8 cellular contexts compared by ENCODE assay signal in genomic region chr13:36420437-36420891, GRCh38. TPM values are rescaled to one million over a fixed set of nuclear protein-coding genes. Genes with fewer than 3 reads are reported as not detected.
DNase-seq lines count a peak whose midpoint lies in the region; ATAC-seq and TF ChIP-seq lines count a peak whose summit lies in the region.

No MANE protein-coding gene starts in this region.

- H3K9ac ChIP-seq in mammary epithelial cell (ENCODE audit: insufficient read depth, low read length) = no peak overlapping the region

- TF ChIP-seq CTCF in WI38 (IDR thresholded peaks at IDR 0.05; ENCODE audit: low read depth, low read length) = peak; percentile 73
- peak; percentile 89 to 94 for TF ChIP-seq CTCF in mammary epithelial cell (conservative IDR thresholded peaks at IDR 0.05 in 1 of 2, IDR thresholded peaks at IDR 0.05 in 1 of 2; ENCODE audit: extremely low read depth in 1 of 2, insufficient read depth in 1 of 2, low read depth in 1 of 2, low read length in 2 of 2)

- H3K27me3 ChIP-seq in mammary epithelial cell (ENCODE audit: insufficient read depth, low read length) = no peaks in the 10 kb centered on the region

- H3K4me2 ChIP-seq in mammary epithelial cell (ENCODE audit: insufficient read depth, low read depth, low read length) = peak overlapping the region; percentile 14

- H2AFZ ChIP-seq in mammary epithelial cell (ENCODE audit: low read depth, low read length) = peak overlapping the region; percentile 65

- peaks cover 35% of the 10 kb centered on the region for H3K4me1 ChIP-seq in mammary epithelial cell (ENCODE audit: insufficient read depth, low read length)

- H3K9me3 ChIP-seq in mammary epithelial cell (replicated peaks; ENCODE audit: insufficient read depth, low read length) = no peaks in the 10 kb centered on the region

- H3K36me3 ChIP-seq in mammary epithelial cell (ENCODE audit: insufficient read depth, low read length) = no peaks in the 10 kb centered on the region

- dilution Hi-C loops in mammary epithelial cell (cut with HindIII; ENCODE audit: low sequenced_read_pairs) = no loop called here

- DNase-seq in AML-193 (lab: John Stamatoyannopoulos, UW) (peak; percentile 92), NCI-H2227 treated with DMSO at 0.1 percent for 48 hours (lab: John Stamatoyannopoulos, UW) (peak; percentile 51), mammary epithelial cell (peak; percentile 62), kidney glomerular epithelial cell (lab: John Stamatoyannopoulos, UW) (peak; percentile 61)
- DNase-seq in stimulated activated CD4-positive, alpha-beta T cell treated with anti-CD3 and anti-CD28 coated beads, Interleukin-4, amount 100 ng/mL, for 1 hour = peak; percentile 56

- CTCF ChIA-PET in mammary epithelial cell (lab: Charles Lee; ENCODE audit: low non-redundant PET) = no interaction called here

- in situ Hi-C loops in mammary epithelial cell (cut with MboI; ENCODE audit: low sequenced_read_pairs in 2 of 2) = loop anchor here (25.0 kb wide), 1 partner anchor 317 kb away; no protein-coding TSS in a partner anchor

- ATAC-seq in GM18868 (IDR thresholded peaks at IDR 0.05; ENCODE audit: unreplicated experiment) = peak; percentile 84
- ATAC-seq in HG03103 (IDR thresholded peaks at IDR 0.05; ENCODE audit: low read depth, unreplicated experiment) = peak; percentile 79

- H4K20me1 ChIP-seq in mammary epithelial cell (ENCODE audit: insufficient read depth, low read length) = no peaks in the 10 kb centered on the region

- H3K27ac ChIP-seq in mammary epithelial cell (ENCODE audit: insufficient read depth, low read depth, low read length) = no peak overlapping the region

- no peaks in the 10 kb centered on the region for H3K79me2 ChIP-seq in mammary epithelial cell (ENCODE audit: insufficient read depth, low read length)

- H3K4me3 ChIP-seq in WI38 (ENCODE audit: low read depth, low read length) (no peak overlapping the region), mammary epithelial cell (replicated peaks in 1 of 3; ENCODE audit: insufficient read depth in 1 of 3, low read depth in 2 of 3, low read length in 3 of 3) (no peak overlapping the region)

- 4% methylated on average over 6 of the region's 6 CpGs for WGBS in mammary epithelial cell (ENCODE audit: low coverage, missing lambda C conversion rate)

- intact Hi-C loops in mammary epithelial cell (cut with micrococcal nuclease) = loop anchor here (1.0 to 10.0 kb wide), 8 partner anchors 55 to 648 kb away; partner anchors contain the start of gene RFXAP

- no TSS peak for BruUV-seq in mammary epithelial cell (replicated peaks; lab: Mats Ljungman, UMichigan)

RNA-seq across cellular contexts. Expression of gene CCNA1, which starts 11.8 kb away (rescaled TPM):
- total RNA-seq in mammary epithelial cell = 10 to 100 TPM; 15.9 to 19.3 TPM
- 34.6 TPM for polyA plus RNA-seq in mammary epithelial cell
- 5.0 TPM for polyA minus RNA-seq in mammary epithelial cell
